ENCODE assay signal across 25 cellular contexts in the genomic region with DNA sequence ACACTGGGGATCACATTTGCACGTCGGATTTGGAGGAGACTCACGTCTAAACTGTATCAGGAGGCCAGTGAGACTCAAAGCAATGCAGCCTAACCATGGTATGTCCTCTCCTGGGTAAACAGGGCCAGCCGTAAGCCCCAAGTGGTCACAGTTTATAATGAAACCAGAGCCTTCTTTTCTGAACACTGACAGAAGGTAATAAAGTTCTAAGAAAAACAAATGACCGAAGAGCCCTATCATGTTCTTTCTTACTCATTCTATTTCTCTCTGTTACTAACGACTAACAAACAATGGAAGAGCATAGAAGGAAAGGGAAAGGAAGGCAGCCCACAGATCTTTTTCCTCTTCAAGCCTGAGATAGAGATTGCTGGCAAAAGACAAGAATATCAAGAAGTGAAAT.
A peak's percentile ranks its signal among the peaks of the same experiment; 100 is the strongest.
DNase-seq lines count a peak whose midpoint lies in the region; ATAC-seq, FAIRE-seq and TF ChIP-seq lines count a peak whose summit lies in the region.
"Had no signal": no experiment of that assay in that cellular context is flagged by ENCODE, and none has a peak within 500 bp of the region (broad histone marks: within the 10 kb centered on the region; RNA-seq: fewer than 3 reads in every experiment).

No MANE protein-coding gene starts in this region.

- no peaks in the 10 kb centered on the region for H3K27me3 Mint-ChIP-seq in neural progenitor cell (ENCODE audit: insufficient read depth, low read depth)
- H3K27me3 Mint-ChIP-seq: CD4-positive, alpha-beta T cell had no signal

- no peaks in the 10 kb centered on the region for H4K20me1 ChIP-seq in PC-9 (ENCODE audit: insufficient read depth)
- H4K20me1 ChIP-seq in endothelial cell of umbilical vein (replicated peaks; ENCODE audit: control insufficient read depth, extremely low read depth, insufficient read depth, low read length): no peaks in the 10 kb centered on the region
- no peaks in the 10 kb centered on the region for H4K20me1 ChIP-seq in neural progenitor cell (ENCODE audit: low read depth)
- H4K20me1 ChIP-seq: BLaER1 had no signal

- H3K4me3 ChIP-seq in PC-9: no peak overlapping the region
- H3K4me3 ChIP-seq in endothelial cell of umbilical vein (replicated peaks in 1 of 3; ENCODE audit: insufficient read depth in 1 of 3, low read depth in 1 of 3, low read length in 3 of 3): no peak overlapping the region
- H3K4me3 ChIP-seq in neural progenitor cell: no peak overlapping the region
- H3K4me3 ChIP-seq in transverse colon: no peak overlapping the region
- H3K4me3 ChIP-seq: BLaER1, GM23338, HAP-1, MG63, SJSA1 had no signal

- H3K36me3 ChIP-seq in PC-9 (ENCODE audit: low read depth) (no peaks in the 10 kb centered on the region), endothelial cell of umbilical vein (ENCODE audit: control insufficient read depth in 2 of 2, extremely low read depth in 1 of 2, insufficient read depth in 2 of 2, low read length in 2 of 2) (no peaks in the 10 kb centered on the region), neural progenitor cell (no peaks in the 10 kb centered on the region), transverse colon (no peaks in the 10 kb centered on the region)
- H3K36me3 ChIP-seq: BLaER1, HAP-1, MG63, SJSA1 had no signal

- H3K9me3 Mint-ChIP-seq in neural progenitor cell: no peaks in the 10 kb centered on the region

- 32 to 46% methylated on average over 3 to 6 of the region's 6 CpGs for WGBS in transverse colon (ENCODE audit: low coverage in 1 of 2), 2 donors

- H3K4me1 ChIP-seq in PC-9 (replicated peaks; ENCODE audit: insufficient read depth): no peaks in the 10 kb centered on the region
- H3K4me1 ChIP-seq in endothelial cell of umbilical vein (ENCODE audit: control insufficient read depth, extremely low read depth, insufficient read depth, low read length): no peaks in the 10 kb centered on the region
- H3K4me1 ChIP-seq in neural progenitor cell: peaks cover 10% of the 10 kb centered on the region
- H3K4me1 ChIP-seq in transverse colon: no peaks in the 10 kb centered on the region
- H3K4me1 ChIP-seq: BLaER1, HAP-1, SJSA1 had no signal

- H3K36me3 Mint-ChIP-seq in neural progenitor cell: no peaks in the 10 kb centered on the region

- H3F3A ChIP-seq in PC-9 (ENCODE audit: insufficient read depth, low read depth) (no peaks in the 10 kb centered on the region), neural progenitor cell (ENCODE audit: low read depth) (peaks cover 5% of the 10 kb centered on the region)

- no peaks in the 10 kb centered on the region for H3K9me1 ChIP-seq in endothelial cell of umbilical vein (replicated peaks; ENCODE audit: control insufficient read depth, extremely low read depth, insufficient read depth, low read length)

- no peak for TF ChIP-seq CTCF in PC-9 (conservative IDR thresholded peaks at IDR 0.05)
- no peak for TF ChIP-seq CTCF in endothelial cell of umbilical vein (IDR thresholded peaks at IDR 0.05; ENCODE audit: extremely low read depth in 1 of 2, insufficient read depth in 1 of 2, low read depth in 1 of 2, low read length in 2 of 2)
- no peak for TF ChIP-seq CTCF in neural progenitor cell (IDR thresholded peaks at IDR 0.05)
- TF ChIP-seq CTCF in transverse colon (IDR thresholded peaks at IDR 0.05): no peak

- POLR2A ChIA-PET in PC-9 (lab: Charles Lee; ENCODE audit: unreplicated experiment): no interaction called here
- POLR2A ChIA-PET in endothelial cell of umbilical vein (lab: Charles Lee): no interaction called here

- H3K27me3 ChIP-seq in PC-9 (ENCODE audit: insufficient read depth, low read depth) (no peaks in the 10 kb centered on the region), endothelial cell of umbilical vein (ENCODE audit: control insufficient read depth in 2 of 2, insufficient read depth in 2 of 2, low read length in 2 of 2) (no peaks in the 10 kb centered on the region), neural progenitor cell (no peaks in the 10 kb centered on the region), transverse colon (no peaks in the 10 kb centered on the region)
- H3K27me3 ChIP-seq: BLaER1, MG63, SJSA1 had no signal

- intact Hi-C loops in PC-9 (cut with micrococcal nuclease; ENCODE audit: unreplicated experiment) (no loop called here), endothelial cell of umbilical vein (cut with micrococcal nuclease) (no loop called here), transverse colon (cut with DNase I; ENCODE audit: low total_unique reads) (no loop called here)

- no peaks in the 10 kb centered on the region for H3K9me3 ChIP-seq in PC-9 (ENCODE audit: insufficient read depth, low read depth)
- no peaks in the 10 kb centered on the region for H3K9me3 ChIP-seq in endothelial cell of umbilical vein (replicated peaks; ENCODE audit: control insufficient read depth, insufficient read depth, low read length)
- no peaks in the 10 kb centered on the region for H3K9me3 ChIP-seq in neural progenitor cell (ENCODE audit: low read depth)
- peaks cover 0 to 7% of the 10 kb centered on the region in 2 donors for H3K9me3 ChIP-seq in transverse colon
- H3K9me3 ChIP-seq: BLaER1, HAP-1, MG63 had no signal

- no peak overlapping the region for H3K27ac ChIP-seq in PC-9
- H3K27ac ChIP-seq in endothelial cell of umbilical vein (ENCODE audit: insufficient read depth, low read depth, low read length): no peak overlapping the region
- no peak overlapping the region for H3K27ac ChIP-seq in neural progenitor cell
- no peak overlapping the region for H3K27ac ChIP-seq in transverse colon
- H3K27ac ChIP-seq: 22Rv1, BLaER1, SJSA1 had no signal

- dilution Hi-C loops in endothelial cell of umbilical vein (cut with MboI; ENCODE audit: extremely low pct_ligation_motif_present, low sequenced_read_pairs): no loop called here

- no peak overlapping the region for H3K4me2 ChIP-seq in PC-9
- no peak overlapping the region for H3K4me2 ChIP-seq in endothelial cell of umbilical vein (ENCODE audit: insufficient read depth, low read length)
- H3K4me2 ChIP-seq in neural progenitor cell: no peak overlapping the region
- H3K4me2 ChIP-seq: BLaER1, GM23338 had no signal

- DNase-seq in NCI-H510A treated with DMSO at 0.1 percent for 48 hours (lab: John Stamatoyannopoulos, UW): peak; percentile 25
- DNase-seq in NCI-H510A (lab: John Stamatoyannopoulos, UW): no peak
- DNase-seq in PC-9: no peak
- no peak for DNase-seq in endothelial cell of umbilical vein (ENCODE audit: low read depth, low spot score)
- no peak for DNase-seq in neural progenitor cell (ENCODE audit: low spot score)
- no peak for DNase-seq in NCI-H1417 (lab: John Stamatoyannopoulos, UW)
- DNase-seq in transverse colon: no peak
- DNase-seq: CD4-positive, alpha-beta T cell; DMS53; HFFc6; IMR-90; KG1; MG63; NCI-H1105 treated with DMSO at 0.1 percent for 48 hours; NCI-H2029; NCI-H446 treated with DMSO at 0.1 percent for 48 hours; NCI-H69 had no signal

- H3K4me1 Mint-ChIP-seq in neural progenitor cell: no peaks in the 10 kb centered on the region
- H3K4me1 Mint-ChIP-seq: GM23338 had no signal

- H3K27ac Mint-ChIP-seq in neural progenitor cell: no peak overlapping the region
- H3K27ac Mint-ChIP-seq: CD4-positive, alpha-beta T cell; GM23338; HFFc6 had no signal

- ATAC-seq in GM21360 (IDR thresholded peaks at IDR 0.05; ENCODE audit: unreplicated experiment): no peak
- ATAC-seq: GM23338 had no signal

- H2AFZ ChIP-seq in PC-9 (0 out of 2 replicates have a peak overlapping the region, but pooled peaks have one; percentile 3), endothelial cell of umbilical vein (ENCODE audit: low read depth, low read length) (no peak overlapping the region), neural progenitor cell (replicated peaks) (peak overlapping the region; percentile 52)
- H2AFZ ChIP-seq: GM23338 had no signal

- TF ChIP-seq POLR2A in endothelial cell of umbilical vein (IDR thresholded peaks at IDR 0.05; ENCODE audit: low read depth, low read length) (no peak), transverse colon (IDR thresholded peaks at IDR 0.05) (no peak)

- H3K9me2 ChIP-seq in PC-9 (ENCODE audit: insufficient read depth): no peaks in the 10 kb centered on the region

- BruUV-seq in PC-9 (replicated peaks; lab: Mats Ljungman, UMichigan) (no TSS peak), endothelial cell of umbilical vein (replicated peaks; lab: Mats Ljungman, UMichigan) (no TSS peak)

- H3K9ac ChIP-seq in endothelial cell of umbilical vein (replicated peaks; ENCODE audit: extremely low read depth, insufficient read depth, low read length) (no peak overlapping the region), neural progenitor cell (no peak overlapping the region)
- H3K9ac ChIP-seq: BLaER1 had no signal

- H3K4me3 Mint-ChIP-seq in neural progenitor cell: no peak overlapping the region
- H3K4me3 Mint-ChIP-seq: CD4-positive, alpha-beta T cell; GM23338; HFFc6 had no signal

- in situ Hi-C loops in transverse colon (cut with MboI; ENCODE audit: low pct_ligation_motif_present in 1 of 4, low pct_unique_long_range_greater_than_20kb in 1 of 4, low sequenced_read_pairs in 3 of 4): no loop called here

- H3K79me2 ChIP-seq in PC-9 (ENCODE audit: low read depth) (no peaks in the 10 kb centered on the region), endothelial cell of umbilical vein (ENCODE audit: control insufficient read depth, insufficient read depth, low read length) (no peaks in the 10 kb centered on the region), neural progenitor cell (ENCODE audit: low read depth) (no peaks in the 10 kb centered on the region)

- no peak for TF ChIP-seq EP300 in transverse colon (IDR thresholded peaks at IDR 0.05; ENCODE audit: low read depth)

- peak; percentile 4 for FAIRE-seq in endothelial cell of umbilical vein (lab: Jason Lieb, UNC)
- FAIRE-seq: G401.6, RCC 7860 had no signal

- CTCF ChIA-PET in PC-9 (lab: Charles Lee) (no interaction called here), endothelial cell of umbilical vein (lab: Charles Lee) (no interaction called here)

TF ChIP-seq in endothelial cell of umbilical vein, 7 proteins besides CTCF, POLR2A, EP300 and RAD21:
- TF ChIP-seq FOS (IDR thresholded peaks at IDR 0.05; ENCODE audit: borderline replicate concordance, insufficient read depth, low read length): no peak
- TF ChIP-seq, protein P1, sequence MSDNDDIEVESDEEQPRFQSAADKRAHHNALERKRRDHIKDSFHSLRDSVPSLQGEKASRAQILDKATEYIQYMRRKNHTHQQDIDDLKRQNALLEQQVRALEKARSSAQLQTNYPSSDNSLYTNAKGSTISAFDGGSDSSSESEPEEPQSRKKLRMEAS (IDR thresholded peaks at IDR 0.05; ENCODE audit: insufficient read depth, insufficient read length): no peak
- TF ChIP-seq GATA2 (IDR thresholded peaks at IDR 0.05; ENCODE audit: insufficient read depth, insufficient read length, low read depth, low read length): no peak
- TF ChIP-seq POLR2AphosphoS5 (IDR thresholded peaks at IDR 0.05; ENCODE audit: insufficient read depth, low read depth, low read length): no peak
- TF ChIP-seq EZH2 (IDR thresholded peaks at IDR 0.05; ENCODE audit: borderline replicate concordance, low read depth, low read length, severe bottlenecking): no peak
- no peak for TF ChIP-seq MYC (IDR thresholded peaks at IDR 0.05; ENCODE audit: low read depth, low read length)
- no peak for TF ChIP-seq JUN (IDR thresholded peaks at IDR 0.05; ENCODE audit: borderline replicate concordance, insufficient read depth, insufficient read length, low read depth)
